Comparison of ENCODE assay signal across 11 cellular contexts in genomic region chr20:11362450-11362849, GRCh38.
"Had no signal": no experiment of that assay in that cellular context is flagged by ENCODE, and none has a peak within 500 bp of the region (broad histone marks: within the 10 kb centered on the region; RNA-seq: fewer than 3 reads in every experiment).

No MANE protein-coding gene starts in this region.

- H3K27ac ChIP-seq: GM23248 had no signal

- H3K36me3 ChIP-seq: HAP-1 had no signal

- ATAC-seq: GM23338, HCT116 had no signal

- H3K4me3 ChIP-seq: GM23248, GM23338, HAP-1 had no signal

- H3K9ac ChIP-seq: GM23248 had no signal

- H3K4me1 ChIP-seq: HAP-1 had no signal

- H3K4me2 ChIP-seq: GM23338 had no signal

- DNase-seq: GM23248, GOT3, H7, H9, HCEC 1CT, HFFc6 had no signal

- FAIRE-seq: H1, H54 had no signal

- H2AFZ ChIP-seq: GM23248, GM23338 had no signal
